In the genomic region with DNA sequence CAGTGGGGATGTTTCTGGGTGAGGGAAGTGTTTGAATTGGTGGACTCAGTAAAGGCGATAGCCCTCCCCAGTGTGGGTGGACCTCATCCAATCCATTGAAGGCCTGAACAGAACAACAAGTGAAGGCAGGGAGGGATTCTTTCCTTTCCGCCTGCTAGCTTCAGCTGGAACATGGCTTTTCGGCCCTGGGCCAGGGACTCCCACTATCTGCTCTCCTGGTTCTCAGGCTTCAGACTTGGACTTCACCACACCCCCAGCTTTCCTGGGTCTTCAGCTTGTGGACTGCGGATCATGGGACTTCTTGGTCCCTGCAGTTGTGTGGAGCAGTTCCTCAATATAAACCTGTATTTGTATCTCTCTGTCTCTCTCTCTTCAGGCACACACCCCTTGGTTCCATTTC, we compare ENCODE assay signal across 20 cellular contexts.
DNase-seq lines count a peak whose midpoint lies in the region; ATAC-seq, FAIRE-seq and TF ChIP-seq lines count a peak whose summit lies in the region.
"Had no signal": no experiment of that assay in that cellular context is flagged by ENCODE, and none has a peak within 500 bp of the region (broad histone marks: within the 10 kb centered on the region; RNA-seq: fewer than 3 reads in every experiment).

No MANE protein-coding gene starts in this region.

- H3K4me1 Mint-ChIP-seq in progenitor cell of endocrine pancreas (ENCODE audit: low read depth) = peaks cover 3% of the 10 kb centered on the region
- peaks cover 9% of the 10 kb centered on the region for H3K4me1 Mint-ChIP-seq in activated T-cell treated with anti-CD3 and anti-CD28 coated beads, Interleukin-2, amount 50 U/mL, for 72 hours (ENCODE audit: low read depth)

- no peaks in the 10 kb centered on the region for H3K9me3 Mint-ChIP-seq in progenitor cell of endocrine pancreas (ENCODE audit: low read depth)
- H3K9me3 Mint-ChIP-seq in activated T-cell treated with anti-CD3 and anti-CD28 coated beads, Interleukin-2, amount 50 U/mL, for 72 hours = no peaks in the 10 kb centered on the region
- H3K9me3 Mint-ChIP-seq: CD8-positive, alpha-beta memory T cell had no signal

- intact Hi-C loops in breast epithelium (cut with DNase I; ENCODE audit: low total_unique reads) = no loop called here
- intact Hi-C loops in mammary epithelial cell (cut with micrococcal nuclease) = no loop called here
- intact Hi-C loops in aorta (cut with DNase I) = no loop called here

- in situ Hi-C loops in mammary epithelial cell (cut with MboI; ENCODE audit: low sequenced_read_pairs in 2 of 2) = loop anchor here in 1 of 2 donors (25.0 kb wide), 2 partner anchors 192 to 642 kb away; partner anchors contain the start of gene RSL1D1

- BruUV-seq in mammary epithelial cell (replicated peaks; lab: Mats Ljungman, UMichigan) = no TSS peak

- no peaks in the 10 kb centered on the region for H3K79me2 ChIP-seq in mammary epithelial cell (ENCODE audit: insufficient read depth, low read length)

- no peak overlapping the region for H2AFZ ChIP-seq in mammary epithelial cell (ENCODE audit: low read depth, low read length)

- peaks cover 7% of the 10 kb centered on the region for H3K36me3 Mint-ChIP-seq in progenitor cell of endocrine pancreas (ENCODE audit: insufficient read depth)
- H3K36me3 Mint-ChIP-seq in activated T-cell treated with anti-CD3 and anti-CD28 coated beads, Interleukin-2, amount 50 U/mL, for 72 hours (ENCODE audit: insufficient read depth in 2 of 2) = no peaks in the 10 kb centered on the region

- TF ChIP-seq POLR2A in breast epithelium (IDR thresholded peaks at IDR 0.05) = no peak

- no peak for ATAC-seq in aorta (ENCODE audit: low FRiP score)
- no peak for ATAC-seq in activated T-cell treated with anti-CD3 and anti-CD28 coated beads, Interleukin-2, amount 50 U/mL, for 72 hours (replicated peaks in 1 of 2)
- no peak for ATAC-seq in HG02571 (IDR thresholded peaks at IDR 0.05; ENCODE audit: unreplicated experiment)

- H3K27ac ChIP-seq in breast epithelium (peak overlapping the region; percentile 36 to 71), mammary epithelial cell (ENCODE audit: insufficient read depth, low read depth, low read length) (no peak overlapping the region), layer of hippocampus (ENCODE audit: low read depth, low read length) (peak overlapping the region; percentile 38), aorta (ENCODE audit: low read depth in 1 of 2, low read length in 2 of 2) (peak overlapping the region; percentile 60 to 61)
- H3K27ac ChIP-seq: BLaER1 treated with 17β-estradiol and CSF1 and Interleukin-3, amounts not matched to agents 10 nM and 100 nM; HL-60 had no signal

- CTCF ChIA-PET in mammary epithelial cell (lab: Charles Lee; ENCODE audit: low non-redundant PET) = no interaction called here

- H3K4me1 ChIP-seq in breast epithelium (no peaks in the 10 kb centered on the region), mammary epithelial cell (ENCODE audit: insufficient read depth, low read length) (no peaks in the 10 kb centered on the region), aorta (ENCODE audit: control insufficient read depth in 1 of 2, insufficient read depth in 2 of 2, low read length in 2 of 2) (no peaks in the 10 kb centered on the region)

- H3K27me3 ChIP-seq in breast epithelium (no peaks in the 10 kb centered on the region), mammary epithelial cell (ENCODE audit: insufficient read depth, low read length) (no peaks in the 10 kb centered on the region), layer of hippocampus (ENCODE audit: control insufficient read depth, insufficient read depth, low read length) (no peaks in the 10 kb centered on the region), aorta (ENCODE audit: control insufficient read depth in 1 of 2, insufficient read depth in 2 of 2, low read length in 1 of 2) (no peaks in the 10 kb centered on the region)
- H3K27me3 ChIP-seq: BLaER1 treated with 17β-estradiol and CSF1 and Interleukin-3, amounts not matched to agents 10 nM and 100 nM had no signal

- no peaks in the 10 kb centered on the region for H3K27me3 Mint-ChIP-seq in progenitor cell of endocrine pancreas
- no peaks in the 10 kb centered on the region for H3K27me3 Mint-ChIP-seq in activated T-cell treated with anti-CD3 and anti-CD28 coated beads, Interleukin-2, amount 50 U/mL, for 72 hours (ENCODE audit: low read depth)
- H3K27me3 Mint-ChIP-seq: CD8-positive, alpha-beta memory T cell had no signal

- H3K4me2 ChIP-seq in mammary epithelial cell (ENCODE audit: insufficient read depth, low read depth, low read length) = no peak overlapping the region
- H3K4me2 ChIP-seq: BLaER1 treated with 17β-estradiol and CSF1 and Interleukin-3, amounts not matched to agents 10 nM and 100 nM had no signal

- dilution Hi-C loops in mammary epithelial cell (cut with HindIII; ENCODE audit: low sequenced_read_pairs) = loop anchor here (10.0 kb wide), 1 partner anchor 50 kb away; no protein-coding TSS in a partner anchor

- no peaks in the 10 kb centered on the region for H4K20me1 ChIP-seq in mammary epithelial cell (ENCODE audit: insufficient read depth, low read length)

- TF ChIP-seq CTCF in breast epithelium (IDR thresholded peaks at IDR 0.05) = no peak
- no peak for TF ChIP-seq CTCF in mammary epithelial cell (conservative IDR thresholded peaks at IDR 0.05 in 1 of 2, IDR thresholded peaks at IDR 0.05 in 1 of 2; ENCODE audit: extremely low read depth in 1 of 2, insufficient read depth in 1 of 2, low read depth in 1 of 2, low read length in 2 of 2)
- TF ChIP-seq CTCF in progenitor cell of endocrine pancreas (IDR thresholded peaks at IDR 0.05; ENCODE audit: unreplicated experiment) = no peak

- DNase-seq in breast epithelium (ENCODE audit: low spot score in 2 of 2) = no peak
- DNase-seq in mammary epithelial cell = no peak
- DNase-seq in progenitor cell of endocrine pancreas (ENCODE audit: low spot score, unreplicated experiment) = no peak
- DNase-seq in aorta = peak in 1 of 2 donors; percentile 71
- no peak for DNase-seq in activated T-cell treated with anti-CD3 and anti-CD28 coated beads, Interleukin-2, amount 50 U/mL, for 72 hours
- no peak for DNase-seq in HTR-8/SVneo (ENCODE audit: insufficient read length, low spot score)
- DNase-seq: CD8-positive, alpha-beta memory T cell; DMS79; H7; NCI-H1417; NCI-H1930; NCI-H2171; NCI-H446; NCI-H69; NK-92 treated with Interleukin-12 subunit alpha and Interleukin-12 subunit beta, amount 100 ng/mL, for 24 hours had no signal

- H3K36me3 ChIP-seq in breast epithelium (no peaks in the 10 kb centered on the region), mammary epithelial cell (ENCODE audit: insufficient read depth, low read length) (no peaks in the 10 kb centered on the region), aorta (ENCODE audit: control insufficient read depth in 1 of 2, insufficient read depth in 2 of 2, low read length in 1 of 2) (no peaks in the 10 kb centered on the region)

- H3K4me3 Mint-ChIP-seq in progenitor cell of endocrine pancreas (ENCODE audit: low read depth) = no peak overlapping the region
- no peak overlapping the region for H3K4me3 Mint-ChIP-seq in activated T-cell treated with anti-CD3 and anti-CD28 coated beads, Interleukin-2, amount 50 U/mL, for 72 hours
- H3K4me3 Mint-ChIP-seq: CD8-positive, alpha-beta memory T cell had no signal

- no peak for FAIRE-seq in HTR-8/SVneo (lab: Jason Lieb, UNC)
- FAIRE-seq: D721Med had no signal

- H3K27ac Mint-ChIP-seq in progenitor cell of endocrine pancreas = peak overlapping the region; percentile 29
- H3K27ac Mint-ChIP-seq in activated T-cell treated with anti-CD3 and anti-CD28 coated beads, Interleukin-2, amount 50 U/mL, for 72 hours = no peak overlapping the region

- no peak overlapping the region for H3K9ac ChIP-seq in mammary epithelial cell (ENCODE audit: insufficient read depth, low read length)
- H3K9ac ChIP-seq: BLaER1 treated with 17β-estradiol and CSF1 and Interleukin-3, amounts not matched to agents 10 nM and 100 nM had no signal

- H3K4me3 ChIP-seq in breast epithelium (no peak overlapping the region), mammary epithelial cell (replicated peaks in 1 of 3; ENCODE audit: insufficient read depth in 1 of 3, low read depth in 2 of 3, low read length in 3 of 3) (no peak overlapping the region), aorta (ENCODE audit: low read length in 2 of 2) (no peak overlapping the region)
- H3K4me3 ChIP-seq: BLaER1 treated with 17β-estradiol and CSF1 and Interleukin-3, amounts not matched to agents 10 nM and 100 nM had no signal

- no peaks in the 10 kb centered on the region for H3K9me3 ChIP-seq in breast epithelium
- H3K9me3 ChIP-seq in mammary epithelial cell (replicated peaks; ENCODE audit: insufficient read depth, low read length) = no peaks in the 10 kb centered on the region
- no peaks in the 10 kb centered on the region for H3K9me3 ChIP-seq in aorta (ENCODE audit: control insufficient read depth, low read length)
- H3K9me3 ChIP-seq: BLaER1 treated with 17β-estradiol and CSF1 and Interleukin-3, amounts not matched to agents 10 nM and 100 nM had no signal

- WGBS in mammary epithelial cell (ENCODE audit: low coverage, missing lambda C conversion rate) = 76% methylated on average over 4 of the region's 4 CpGs
- whole genome bisulfite sequencing in aorta, 2 donors = 19 to 27% methylated on average over 4 of the region's 4 CpGs
